In the genomic region with DNA sequence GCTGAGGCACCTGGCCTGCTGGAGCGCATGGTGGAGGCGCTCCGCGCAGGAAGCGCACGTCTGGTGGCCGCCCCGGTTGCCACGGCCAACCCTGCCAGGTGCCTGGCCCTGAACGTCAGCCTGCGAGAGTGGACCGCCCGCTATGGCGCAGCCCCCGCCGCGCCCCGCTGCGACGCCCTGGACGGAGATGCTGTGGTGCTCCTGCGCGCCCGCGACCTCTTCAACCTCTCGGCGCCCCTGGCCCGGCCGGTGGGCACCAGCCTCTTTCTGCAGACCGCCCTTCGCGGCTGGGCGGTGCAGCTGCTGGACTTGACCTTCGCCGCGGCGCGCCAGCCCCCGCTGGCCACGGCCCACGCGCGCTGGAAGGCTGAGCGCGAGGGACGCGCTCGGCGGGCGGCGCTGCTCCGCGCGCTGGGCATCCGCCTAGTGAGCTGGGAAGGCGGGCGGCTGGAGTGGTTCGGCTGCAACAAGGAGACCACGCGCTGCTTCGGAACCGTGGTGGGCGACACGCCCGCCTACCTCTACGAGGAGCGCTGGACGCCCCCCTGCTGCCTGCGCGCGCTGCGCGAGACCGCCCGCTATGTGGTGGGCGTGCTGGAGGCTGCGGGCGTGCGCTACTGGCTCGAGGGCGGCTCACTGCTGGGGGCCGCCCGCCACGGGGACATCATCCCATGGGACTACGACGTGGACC, we compare ENCODE assay signal across 13 cellular contexts.
"Had no signal": no experiment of that assay in that cellular context is flagged by ENCODE, and none has a peak within 500 bp of the region (broad histone marks: within the 10 kb centered on the region; RNA-seq: fewer than 3 reads in every experiment).

No MANE protein-coding gene starts in this region.

- DNase-seq: activated CD4-positive, alpha-beta memory T cell treated with anti-CD3 and anti-CD28 coated beads for 36 hours; activated CD4-positive, alpha-beta T cell treated with anti-CD3 and anti-CD28 coated beads for 36 hours; activated effector memory CD4-positive, alpha-beta T cell treated with Interleukin-2 at 50 U/mL for 16 hours; activated naive CD4-positive, alpha-beta T cell treated with anti-CD3 and anti-CD28 coated beads, Interleukin-2, amount 50 U/mL, for 16 hours; activated T-cell treated with anti-CD3 and anti-CD28 coated beads, Interleukin-2, amount 50 U/mL, for 24 hours; foreskin fibroblast; glutamatergic neuron; nephron progenitor cell; ovary; stimulated activated CD4-positive, alpha-beta T cell treated with anti-CD3 and anti-CD28 coated beads, Interleukin-4, amount 100 ng/mL, for 24 hours; stimulated activated naive CD4-positive, alpha-beta T cell treated with Interleukin-2 at 50 U/mL for 16 hours had no signal

- ATAC-seq: activated CD4-positive, alpha-beta T cell treated with anti-CD3 and anti-CD28 coated beads for 36 hours; activated CD8-positive, alpha-beta memory T cell treated with anti-CD3 and anti-CD28 coated beads, Interleukin-2, amount 10 ng/mL, durations not matched to agents 7 days and 5 days had no signal

- H3K36me3 ChIP-seq: ovary had no signal

- H3K4me3 ChIP-seq: cardiac muscle cell, ovary had no signal

- H3K27ac ChIP-seq: cardiac muscle cell, ovary had no signal

- H3K27me3 ChIP-seq: cardiac muscle cell, ovary had no signal

- H3K9me3 ChIP-seq: ovary had no signal
